In the genomic region with DNA sequence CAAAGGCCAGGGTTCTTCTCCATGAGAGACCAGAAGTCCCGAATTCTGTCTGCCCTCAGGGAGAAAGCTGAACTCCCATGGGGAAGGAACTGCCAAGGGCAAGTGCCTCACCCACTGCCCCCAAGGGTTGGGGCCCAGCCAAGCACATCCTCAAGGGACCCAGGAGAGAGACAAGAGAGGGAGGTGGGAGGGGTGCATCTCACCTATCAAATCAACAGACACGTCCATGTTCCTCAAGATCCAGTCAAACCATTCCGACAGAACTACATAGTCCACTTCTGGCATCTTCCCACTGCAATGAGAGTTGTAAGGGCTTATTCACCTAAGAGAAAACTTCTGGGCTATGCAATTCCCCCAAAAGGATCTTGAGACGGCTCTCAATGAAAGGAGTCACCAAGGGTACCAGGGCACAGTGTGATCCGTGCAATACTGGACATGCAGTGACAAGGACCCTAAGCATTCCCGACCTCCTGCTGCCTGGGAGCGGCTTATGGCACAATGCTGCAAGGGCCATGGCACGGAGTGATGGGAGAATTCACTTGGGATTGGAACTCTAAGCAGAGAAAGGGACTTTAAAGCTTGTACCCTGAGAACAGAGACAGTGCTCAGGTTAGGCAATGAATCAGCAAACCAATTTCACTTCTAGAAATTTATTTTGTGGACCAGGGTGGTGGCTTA, we compare ENCODE assay signal across 8 cellular contexts. TPM values are rescaled to one million over a fixed set of nuclear protein-coding genes. Genes with fewer than 3 reads are reported as not detected.
DNase-seq lines count a peak whose midpoint lies in the region; FAIRE-seq and TF ChIP-seq lines count a peak whose summit lies in the region.

No MANE protein-coding gene starts in this region.

- peak overlapping the region; percentile 89 for H3K4me2 ChIP-seq in OCI-LY1 (ENCODE audit: low read length)

- no peak for TF ChIP-seq POLR2A in ovary (IDR thresholded peaks at IDR 0.05)

- CTCF ChIA-PET in HEK293T (lab: Yijun Ruan, JAX), result no interaction called here

- no peaks in the 10 kb centered on the region for H3F3A ChIP-seq in OCI-LY1 (ENCODE audit: insufficient read depth, low read length)

- H3K9me2 ChIP-seq in OCI-LY1 (ENCODE audit: low read depth, low read length), result no peaks in the 10 kb centered on the region

- H3K27me3 ChIP-seq in OCI-LY1 (ENCODE audit: insufficient read depth, low read length) (no peaks in the 10 kb centered on the region), endodermal cell (ENCODE audit: control insufficient read depth, insufficient read depth, low read length, poor library complexity, severe bottlenecking) (no peaks in the 10 kb centered on the region), ovary (no peaks in the 10 kb centered on the region)

- FAIRE-seq in frontal cortex (lab: Jason Lieb, UNC), result no peak

- H3K4me1 ChIP-seq in OCI-LY1 (ENCODE audit: insufficient read depth, low read length, severe bottlenecking), result peaks cover 51% of the 10 kb centered on the region
- no peaks in the 10 kb centered on the region for H3K4me1 ChIP-seq in endodermal cell (ENCODE audit: control insufficient read depth, insufficient read depth, low read length)
- H3K4me1 ChIP-seq in ovary (ENCODE audit: insufficient read depth), result peaks cover 22% of the 10 kb centered on the region

- intact Hi-C loops in ovary (cut with DNase I), result loop anchor here in 3 of 4 donors (5.0 kb wide), 1 partner anchor 35 kb away; a partner anchor contains a TSS

- H4K20me1 ChIP-seq in OCI-LY1 (ENCODE audit: insufficient read depth, low read length), result no peaks in the 10 kb centered on the region

- H3K36me3 Mint-ChIP-seq in endodermal cell (ENCODE audit: low read depth), result peaks cover 19% of the 10 kb centered on the region

- 91 to 96% methylated on average over 8 of the region's 8 CpGs for WGBS in endodermal cell (ENCODE audit: insufficient coverage in 1 of 2, insufficient read length in 1 of 2), 2 experiments
- 70 to 75% (median 73%) methylated on average over 8 of the region's 8 CpGs for WGBS in ovary, 3 donors

- H3K79me2 ChIP-seq in OCI-LY1 (ENCODE audit: insufficient read depth, low read length), result no peaks in the 10 kb centered on the region

- no peak overlapping the region for H3K4me3 Mint-ChIP-seq in endodermal cell

- peaks cover 8% of the 10 kb centered on the region for H3K9me3 Mint-ChIP-seq in endodermal cell

- H3K27ac ChIP-seq in OCI-LY1 (ENCODE audit: low read depth, low read length, poor library complexity, severe bottlenecking), result peak overlapping the region; percentile 95
- H3K27ac ChIP-seq in endodermal cell (ENCODE audit: low read depth, low read length), result peak overlapping the region; percentile 58
- H3K27ac ChIP-seq in ovary, result peak overlapping the region; percentile 84 to 86

- TF ChIP-seq EP300 in ovary (IDR thresholded peaks at IDR 0.05), result no peak

- H3K27ac Mint-ChIP-seq in endodermal cell, result peak overlapping the region; percentile 93

- H2AFZ ChIP-seq in OCI-LY1 (ENCODE audit: low read length), result no peak overlapping the region

- no peaks in the 10 kb centered on the region for H3K9me3 ChIP-seq in OCI-LY1 (ENCODE audit: low read length)
- no peaks in the 10 kb centered on the region for H3K9me3 ChIP-seq in endodermal cell (ENCODE audit: control insufficient read depth, low read length)
- no peaks in the 10 kb centered on the region for H3K9me3 ChIP-seq in ovary

- POLR2A ChIA-PET in HEK293T (lab: Yijun Ruan, JAX), result no interaction called here

- H3K9ac ChIP-seq in OCI-LY1 (ENCODE audit: low read length) (peak overlapping the region; percentile 78), endodermal cell (ENCODE audit: extremely low read depth, low read length, poor library complexity, severe bottlenecking) (no peak overlapping the region)

- TF ChIP-seq CTCF in OCI-LY1 (IDR thresholded peaks at IDR 0.05; ENCODE audit: low read length) (no peak), endodermal cell (conservative IDR thresholded peaks at IDR 0.05) (no peak), ovary (IDR thresholded peaks at IDR 0.05) (no peak)

- no peaks in the 10 kb centered on the region for H3K36me3 ChIP-seq in OCI-LY1 (ENCODE audit: insufficient read depth, low read length)
- no peaks in the 10 kb centered on the region for H3K36me3 ChIP-seq in endodermal cell (ENCODE audit: control insufficient read depth, insufficient read depth, low read length)
- no peaks in the 10 kb centered on the region for H3K36me3 ChIP-seq in ovary

- H3K4me1 Mint-ChIP-seq in endodermal cell, result peaks cover 20% of the 10 kb centered on the region

- no peaks in the 10 kb centered on the region for H3K27me3 Mint-ChIP-seq in endodermal cell (ENCODE audit: insufficient read depth)

- H3K4me3 ChIP-seq in OCI-LY1 (ENCODE audit: low read depth, low read length, poor library complexity, severe bottlenecking), result peak overlapping the region; percentile 61
- no peak overlapping the region for H3K4me3 ChIP-seq in endodermal cell (ENCODE audit: low read length)
- H3K4me3 ChIP-seq in ovary, result no peak overlapping the region

- DNase-seq in CD1c-positive myeloid dendritic cell (ENCODE audit: extremely low spot score), result peak; percentile 15
- peak; percentile 36 for DNase-seq in endodermal cell
- DNase-seq in ovary, result peak; percentile 34 to 63 (median 59)
- no peak for DNase-seq in frontal cortex (ENCODE audit: low spot score in 2 of 2)
- DNase-seq in NCI-H2171 treated with DMSO at 0.1 percent for 48 hours (lab: John Stamatoyannopoulos, UW), result no peak
- DNase-seq in HEK293T (ENCODE audit: extremely low spot score), result no peak
- no peak for DNase-seq in inferior parietal cortex (ENCODE audit: extremely low spot score)

TF ChIP-seq in HEK293T, 16 proteins besides CTCF, POLR2A, EP300 and RAD21:
- TF ChIP-seq SP1 (IDR thresholded peaks at IDR 0.05) (no peak), ZNF384 (IDR thresholded peaks at IDR 0.05) (no peak), ELF4 (IDR thresholded peaks at IDR 0.05) (no peak)

RNA-seq across cellular contexts. Expression of a gene that starts 32.2 kb away (rescaled TPM):
- total RNA-seq in endodermal cell, result 10 to 100 TPM in 1 of 2 donors, 1 to 10 TPM in 1; 7.9 to 11.5 TPM
- 11.3 TPM for polyA plus RNA-seq in endodermal cell (2013, experiment 1 of 2)
- polyA plus RNA-seq in endodermal cell (2013, experiment 2 of 2), result 10.2 TPM
- total RNA-seq in ovary, result 10 to 100 TPM; 17.0 to 42.0 (median 34.0) TPM
- polyA plus RNA-seq in ovary, result 10 to 100 TPM; 21.1 to 80.6 TPM
- total RNA-seq in frontal cortex, result 20.0 TPM

RNA-seq across cellular contexts. Expression of a gene that starts 34.7 kb away (rescaled TPM):
- total RNA-seq in endodermal cell, result 10 to 100 TPM; 22.5 to 40.7 TPM
- 38.0 TPM for polyA plus RNA-seq in endodermal cell (2013, experiment 1 of 2)
- polyA plus RNA-seq in endodermal cell (2013, experiment 2 of 2), result 36.9 TPM
- 10 to 100 TPM; 22.3 to 46.8 (median 30.6) TPM for total RNA-seq in ovary
- polyA plus RNA-seq in ovary, result 10 to 100 TPM; 34.2 to 36.7 TPM
- total RNA-seq in frontal cortex, result 33.0 TPM

RNA-seq across cellular contexts. Expression of a gene that starts 48.5 kb away (rescaled TPM):
- total RNA-seq in endodermal cell (1 to 10 TPM; 3.8 to 5.3 TPM), ovary (1 to 10 TPM; 1.0 to 7.1 (median 4.9) TPM), frontal cortex (4.1 TPM)
- 4.9 TPM for polyA plus RNA-seq in endodermal cell (2013, experiment 1 of 2)
- 3.4 TPM for polyA plus RNA-seq in endodermal cell (2013, experiment 2 of 2)
- under 1 TPM; 0.22 to 0.54 TPM for polyA plus RNA-seq in ovary

Comparison
In these comparisons a context has a peak if more than half of its experiments do, and no peak if none do; other contexts are left out.
1. DNase-seq: peak in CD1c-positive myeloid dendritic cell (single experiment), endodermal cell (single experiment) and ovary (5 of 5); none in frontal cortex (0 of 2), NCI-H2171 treated with DMSO at 0.1 percent for 48 hours (single experiment), HEK293T (single experiment) and inferior parietal cortex (single experiment).
2. Peak in every context shown above with its lines, with median percentiles within 50 percentile points of each other: H3K27ac ChIP-seq.